Comparison of ENCODE assay signal across 1 cellular context in genomic region chr19:55645512-55645881, GRCh38.
TF ChIP-seq lines count a peak whose summit lies in the region.

No MANE protein-coding gene starts in this region.

TF ChIP-seq in A549, 52 proteins besides CTCF, POLR2A, EP300 and RAD21:
- no peak for TF ChIP-seq PBX3 (IDR thresholded peaks at IDR 0.05)
- no peak for TF ChIP-seq SREBF2 (IDR thresholded peaks at IDR 0.05)
- TF ChIP-seq, protein P1, sequence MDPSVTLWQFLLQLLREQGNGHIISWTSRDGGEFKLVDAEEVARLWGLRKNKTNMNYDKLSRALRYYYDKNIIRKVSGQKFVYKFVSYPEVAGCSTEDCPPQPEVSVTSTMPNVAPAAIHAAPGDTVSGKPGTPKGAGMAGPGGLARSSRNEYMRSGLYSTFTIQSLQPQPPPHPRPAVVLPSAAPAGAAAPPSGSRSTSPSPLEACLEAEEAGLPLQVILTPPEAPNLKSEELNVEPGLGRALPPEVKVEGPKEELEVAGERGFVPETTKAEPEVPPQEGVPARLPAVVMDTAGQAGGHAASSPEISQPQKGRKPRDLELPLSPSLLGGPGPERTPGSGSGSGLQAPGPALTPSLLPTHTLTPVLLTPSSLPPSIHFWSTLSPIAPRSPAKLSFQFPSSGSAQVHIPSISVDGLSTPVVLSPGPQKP (IDR thresholded peaks at IDR 0.05; ENCODE audit: low read depth, low read length) = no peak
- no peak for TF ChIP-seq JUN (IDR thresholded peaks at IDR 0.05)
- TF ChIP-seq RNF2 (IDR thresholded peaks at IDR 0.05; ENCODE audit: borderline replicate concordance, low read depth) = no peak
- TF ChIP-seq USF2 (IDR thresholded peaks at IDR 0.05) = no peak
- TF ChIP-seq POLR2AphosphoS2 (conservative IDR thresholded peaks at IDR 0.05; ENCODE audit: low read length) = no peak
- TF ChIP-seq CHD4 (IDR thresholded peaks at IDR 0.05; ENCODE audit: borderline replicate concordance) = no peak
- no peak for TF ChIP-seq ESRRA (IDR thresholded peaks at IDR 0.05; ENCODE audit: borderline replicate concordance, low read length)
- TF ChIP-seq HOXB13 (CRISPR knock-in tag; IDR thresholded peaks at IDR 0.05; ENCODE audit: low read depth) = no peak
- TF ChIP-seq CEBPB (IDR thresholded peaks at IDR 0.05) = no peak
- no peak for TF ChIP-seq NFE2L2 (conservative IDR thresholded peaks at IDR 0.05; ENCODE audit: low read length)
- no peak for TF ChIP-seq EHF (CRISPR knock-in tag; IDR thresholded peaks at IDR 0.05)
- no peak for TF ChIP-seq JUNB (IDR thresholded peaks at IDR 0.05)
- no peak for TF ChIP-seq HES2 (IDR thresholded peaks at IDR 0.05)
- TF ChIP-seq BCL3 (IDR thresholded peaks at IDR 0.05) = no peak
- TF ChIP-seq HOXA7 (CRISPR knock-in tag; IDR thresholded peaks at IDR 0.05) = no peak
- TF ChIP-seq CBX8 (IDR thresholded peaks at IDR 0.05) = no peak
- no peak for TF ChIP-seq MAFK (IDR thresholded peaks at IDR 0.05; ENCODE audit: partially characterized antibody)
